8 cellular contexts compared by ENCODE assay signal in the genomic region with DNA sequence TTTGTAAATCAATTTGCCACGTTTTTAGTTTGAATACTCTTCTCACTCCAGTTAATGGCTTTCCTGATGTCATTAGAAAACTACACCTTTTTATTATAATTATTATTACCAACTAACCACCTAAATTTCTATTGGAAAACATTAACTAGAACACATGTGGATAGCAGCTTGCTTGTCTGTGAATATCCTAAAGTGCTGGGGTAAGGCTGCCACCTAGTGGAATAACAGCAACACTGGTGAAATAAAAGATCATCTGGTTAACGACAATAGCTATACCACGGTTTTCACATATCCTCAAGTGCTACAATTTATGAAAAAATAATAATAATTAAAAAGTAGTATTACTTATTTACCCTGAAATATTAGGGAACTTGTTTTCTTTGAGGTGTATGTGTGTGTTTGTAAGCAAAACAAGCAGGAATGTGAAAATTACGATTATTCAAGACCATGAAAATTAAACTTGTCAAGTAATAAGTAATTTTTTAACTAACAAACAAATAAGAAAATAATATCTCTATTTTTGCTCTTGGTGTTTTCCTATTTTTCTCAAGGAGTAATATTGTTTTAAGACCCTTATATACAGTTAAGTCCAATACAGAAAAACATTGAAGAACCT.
DNase-seq lines count a peak whose midpoint lies in the region; ATAC-seq lines count a peak whose summit lies in the region.

No MANE protein-coding gene starts in this region.

- no peaks in the 10 kb centered on the region for H3K4me1 Mint-ChIP-seq in naive B cell
- H3K4me1 Mint-ChIP-seq in T-helper 2 cell treated with Interferon-gamma antibody and Interleukin-4, amounts not matched to agents 5 μg/mL and 100 μg/mL, for 36 hours (ENCODE audit: low read depth), result no peaks in the 10 kb centered on the region

- no peaks in the 10 kb centered on the region for H3K36me3 Mint-ChIP-seq in naive B cell
- H3K36me3 Mint-ChIP-seq in T-helper 2 cell treated with Interferon-gamma antibody and Interleukin-4, amounts not matched to agents 5 μg/mL and 100 μg/mL, for 36 hours (ENCODE audit: low read depth), result no peaks in the 10 kb centered on the region

- H3K4me3 Mint-ChIP-seq in naive B cell, result no peak overlapping the region
- H3K4me3 Mint-ChIP-seq in T-helper 2 cell treated with Interferon-gamma antibody and Interleukin-4, amounts not matched to agents 5 μg/mL and 100 μg/mL, for 36 hours, result no peak overlapping the region

- no peaks in the 10 kb centered on the region for H3K9me3 Mint-ChIP-seq in naive B cell
- no peaks in the 10 kb centered on the region for H3K9me3 Mint-ChIP-seq in T-helper 2 cell treated with Interferon-gamma antibody and Interleukin-4, amounts not matched to agents 5 μg/mL and 100 μg/mL, for 36 hours

- H3K27me3 Mint-ChIP-seq in naive B cell, result no peaks in the 10 kb centered on the region
- H3K27me3 Mint-ChIP-seq in T-helper 2 cell treated with Interferon-gamma antibody and Interleukin-4, amounts not matched to agents 5 μg/mL and 100 μg/mL, for 36 hours (ENCODE audit: low read depth), result no peaks in the 10 kb centered on the region

- DNase-seq in C1 segment of cervical spinal cord (lab: John Stamatoyannopoulos, UW) (peak in 8 of 14 donors; percentile 1 to 33 (median 5)), NCI-H1092 treated with DMSO at 0.1 percent for 48 hours (lab: John Stamatoyannopoulos, UW) (peak; percentile 88), SKM-1 (lab: John Stamatoyannopoulos, UW; ENCODE audit: unreplicated experiment) (peak; percentile 59), naive B cell (peak; percentile 1)
- DNase-seq in T-helper 2 cell treated with Interferon-gamma antibody and Interleukin-4, amounts not matched to agents 5 μg/mL and 100 μg/mL, for 36 hours (ENCODE audit: low spot score), result no peak

- no peak overlapping the region for H3K27ac Mint-ChIP-seq in naive B cell
- no peak overlapping the region for H3K27ac Mint-ChIP-seq in T-helper 2 cell treated with Interferon-gamma antibody and Interleukin-4, amounts not matched to agents 5 μg/mL and 100 μg/mL, for 36 hours

- ATAC-seq in GM18517 (IDR thresholded peaks at IDR 0.05; ENCODE audit: unreplicated experiment), result peak; percentile 96
- ATAC-seq in HG02884 (IDR thresholded peaks at IDR 0.05; ENCODE audit: unreplicated experiment), result peak; percentile 96
- peak; percentile 75 for ATAC-seq in esophagus mucosa
- ATAC-seq in naive B cell (ENCODE audit: low read depth in 2 of 2), result no peak

Comparison
In these comparisons a context has a peak if more than half of its experiments do, and no peak if none do; other contexts are left out.
1. ATAC-seq: peak in GM18517 (single experiment), HG02884 (single experiment) and esophagus mucosa (single experiment); none in naive B cell (0 of 2).